Comparison of ENCODE assay signal across 8 cellular contexts in the genomic region with DNA sequence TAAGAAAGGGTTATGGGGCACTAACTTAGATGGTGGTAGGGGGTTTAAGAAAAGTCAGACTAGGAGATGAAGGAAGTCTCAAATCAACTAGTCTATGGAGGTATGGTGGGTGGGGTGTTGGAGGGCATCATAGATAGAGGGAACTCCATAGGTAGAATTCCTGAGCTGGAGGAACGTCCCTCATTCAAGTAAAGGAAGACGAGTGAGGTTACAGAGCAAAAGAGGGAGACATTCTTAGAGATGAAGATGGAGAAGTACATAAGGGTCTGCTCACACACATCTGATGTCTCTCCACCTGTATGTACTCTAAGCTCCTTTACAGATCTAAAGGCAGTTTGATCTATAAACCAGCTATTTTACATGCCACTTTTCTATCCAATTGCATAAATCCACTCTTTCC. TPM values are rescaled to one million over a fixed set of nuclear protein-coding genes. Genes with fewer than 3 reads are reported as not detected.
DNase-seq lines count a peak whose midpoint lies in the region; ATAC-seq and TF ChIP-seq lines count a peak whose summit lies in the region.

No MANE protein-coding gene starts in this region.

- H3K4me3 Mint-ChIP-seq in activated CD4-positive, alpha-beta memory T cell treated with anti-CD3 and anti-CD28 coated beads, Interleukin-2, amount 10 ng/mL, durations not matched to agents 7 days and 5 days = peak overlapping the region; percentile 90
- H3K4me3 Mint-ChIP-seq in stimulated activated naive B cell treated with anti-CD40 and anti-IgM and Interleukin-4, amounts not matched to agents 10 μg/mL and 1 μg/mL and 100 μg/mL, for 72 hours = peak overlapping the region; percentile 89 to 94

- H3K9ac ChIP-seq in iPS-15b (ENCODE audit: low read depth, low read length) = no peak overlapping the region

- H3K36me3 ChIP-seq in iPS-15b (ENCODE audit: control insufficient read depth, insufficient read depth, low read length) = no peaks in the 10 kb centered on the region

- peak overlapping the region; percentile 85 for H3K4me3 ChIP-seq in iPS-15b (ENCODE audit: low read depth, low read length)

- POLR2A ChIA-PET in activated CD4-positive, alpha-beta memory T cell treated with anti-CD3 and anti-CD28 coated beads, Interleukin-2, amount 10 ng/mL, durations not matched to agents 7 days and 5 days (lab: Charles Lee) = interaction anchor here (0.5 to 2.4 kb wide), 7 partner anchors 10 to 78 kb away, joined by 3 to 11 read pairs (median 6); partner anchors contain the start of gene PLSCR2

- ATAC-seq in stimulated activated naive B cell treated with anti-CD40 and anti-IgM and Interleukin-4, amounts not matched to agents 10 μg/mL and 1 μg/mL and 100 μg/mL, for 72 hours (replicated peaks) = no peak

- CTCF ChIA-PET in activated CD4-positive, alpha-beta memory T cell treated with anti-CD3 and anti-CD28 coated beads, Interleukin-2, amount 10 ng/mL, durations not matched to agents 7 days and 5 days (lab: Charles Lee) = interaction anchor here (1.2 to 1.3 kb wide), 3 partner anchors 11 to 29 kb away, joined by 3 to 5 read pairs (median 4); no protein-coding TSS in a partner anchor

- DNase-seq in NCI-H82 (lab: John Stamatoyannopoulos, UW) (peak; percentile 18), NCI-H82 treated with DMSO at 0.1 percent for 48 hours (lab: John Stamatoyannopoulos, UW; ENCODE audit: unreplicated experiment) (no peak), erythroblast (lab: John Stamatoyannopoulos, UW) (no peak), NCI-H526 treated with DMSO at 0.1 percent for 48 hours (lab: John Stamatoyannopoulos, UW) (no peak)
- no peak for DNase-seq in activated CD4-positive, alpha-beta memory T cell treated with anti-CD3 and anti-CD28 coated beads, Interleukin-2, amount 10 ng/mL, durations not matched to agents 7 days and 5 days
- DNase-seq in stimulated activated naive B cell treated with anti-CD40 and anti-IgM and Interleukin-4, amounts not matched to agents 10 μg/mL and 1 μg/mL and 100 μg/mL, for 72 hours = no peak
- DNase-seq in stimulated activated CD4-positive, alpha-beta T cell treated with anti-CD3 and anti-CD28 coated beads, Interleukin-2, amount 100 ng/mL, for 48 hours = no peak

- H3K4me1 ChIP-seq in iPS-15b (ENCODE audit: control insufficient read depth, insufficient read depth, low read length) = no peaks in the 10 kb centered on the region

- H3K9me3 Mint-ChIP-seq in activated CD4-positive, alpha-beta memory T cell treated with anti-CD3 and anti-CD28 coated beads, Interleukin-2, amount 10 ng/mL, durations not matched to agents 7 days and 5 days = no peaks in the 10 kb centered on the region
- H3K9me3 Mint-ChIP-seq in stimulated activated naive B cell treated with anti-CD40 and anti-IgM and Interleukin-4, amounts not matched to agents 10 μg/mL and 1 μg/mL and 100 μg/mL, for 72 hours = no peaks in the 10 kb centered on the region

- H3K27me3 Mint-ChIP-seq in activated CD4-positive, alpha-beta memory T cell treated with anti-CD3 and anti-CD28 coated beads, Interleukin-2, amount 10 ng/mL, durations not matched to agents 7 days and 5 days = no peaks in the 10 kb centered on the region
- no peaks in the 10 kb centered on the region for H3K27me3 Mint-ChIP-seq in stimulated activated naive B cell treated with anti-CD40 and anti-IgM and Interleukin-4, amounts not matched to agents 10 μg/mL and 1 μg/mL and 100 μg/mL, for 72 hours

- peaks cover 3% of the 10 kb centered on the region for H3K9me3 ChIP-seq in iPS-15b (ENCODE audit: control insufficient read depth, insufficient read depth, low read length)

- H3K4me1 Mint-ChIP-seq in activated CD4-positive, alpha-beta memory T cell treated with anti-CD3 and anti-CD28 coated beads, Interleukin-2, amount 10 ng/mL, durations not matched to agents 7 days and 5 days = peaks cover 70% of the 10 kb centered on the region
- peaks cover 29 to 55% of the 10 kb centered on the region in 2 donors for H3K4me1 Mint-ChIP-seq in stimulated activated naive B cell treated with anti-CD40 and anti-IgM and Interleukin-4, amounts not matched to agents 10 μg/mL and 1 μg/mL and 100 μg/mL, for 72 hours

- no peak for TF ChIP-seq POLR2A in erythroblast (IDR thresholded peaks at IDR 0.05; ENCODE audit: low read length)

- peaks cover 58% of the 10 kb centered on the region for H3K36me3 Mint-ChIP-seq in activated CD4-positive, alpha-beta memory T cell treated with anti-CD3 and anti-CD28 coated beads, Interleukin-2, amount 10 ng/mL, durations not matched to agents 7 days and 5 days (ENCODE audit: low read depth)
- H3K36me3 Mint-ChIP-seq in stimulated activated naive B cell treated with anti-CD40 and anti-IgM and Interleukin-4, amounts not matched to agents 10 μg/mL and 1 μg/mL and 100 μg/mL, for 72 hours = peaks cover 0 to 2% of the 10 kb centered on the region in 2 donors

- peak overlapping the region; percentile 94 for H3K27ac Mint-ChIP-seq in activated CD4-positive, alpha-beta memory T cell treated with anti-CD3 and anti-CD28 coated beads, Interleukin-2, amount 10 ng/mL, durations not matched to agents 7 days and 5 days
- no peak overlapping the region for H3K27ac Mint-ChIP-seq in stimulated activated naive B cell treated with anti-CD40 and anti-IgM and Interleukin-4, amounts not matched to agents 10 μg/mL and 1 μg/mL and 100 μg/mL, for 72 hours

- H3K27me3 ChIP-seq in iPS-15b (ENCODE audit: control insufficient read depth, insufficient read depth, low read length) = no peaks in the 10 kb centered on the region

RNA-seq across cellular contexts. Expression of gene PLSCR1, which starts 1.4 kb away (rescaled TPM):
- total RNA-seq in activated CD4-positive, alpha-beta memory T cell treated with anti-CD3 and anti-CD28 coated beads, Interleukin-2, amount 10 ng/mL, durations not matched to agents 7 days and 5 days = 100 to 1,000 TPM; 208 to 218 TPM
